Comparison of ENCODE assay signal across 1 cellular context in the genomic region with DNA sequence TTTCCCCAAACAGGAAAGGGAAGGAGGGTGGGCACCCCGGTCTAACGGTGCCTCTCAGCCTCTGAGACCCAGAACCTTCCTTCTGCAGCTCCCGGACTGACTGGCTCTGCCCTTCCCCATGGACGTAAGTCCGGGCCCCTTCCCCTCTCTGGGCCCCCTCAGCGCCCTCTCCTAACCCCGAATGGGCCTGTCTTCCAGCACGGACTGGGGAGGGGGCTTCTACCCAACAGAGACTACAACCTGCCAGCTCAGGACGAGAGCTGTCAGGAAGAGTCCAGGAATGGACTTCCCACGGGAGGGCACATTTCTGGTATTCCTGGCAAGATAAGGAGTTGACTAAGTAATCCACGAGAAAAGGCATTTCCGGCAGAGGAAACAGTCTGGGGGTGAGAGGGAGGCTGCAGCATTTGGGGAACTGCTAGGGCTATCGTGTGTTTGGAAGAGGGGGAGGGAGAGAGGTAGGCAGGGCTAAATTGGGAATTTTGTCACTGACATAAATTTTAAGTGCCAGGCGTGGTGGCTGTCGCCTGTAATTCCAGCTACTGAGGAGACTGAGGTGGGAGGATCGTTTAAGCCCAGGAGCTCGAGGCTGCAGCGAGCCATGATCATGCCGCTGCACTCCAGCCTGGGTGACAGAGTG.
TF ChIP-seq lines count a peak whose summit lies in the region.

No MANE protein-coding gene starts in this region.

TF ChIP-seq in HEK293, 187 proteins besides CTCF, POLR2A, EP300 and RAD21 (continued from another document):
- TF ChIP-seq ZNF692 (tag by site-specific recombination; IDR thresholded peaks at IDR 0.05) (peak; percentile 49), ZFP41 (tag by site-specific recombination; IDR thresholded peaks at IDR 0.05; ENCODE audit: borderline replicate concordance) (no peak), FEZF1 (tag by site-specific recombination; IDR thresholded peaks at IDR 0.05) (peak; percentile 16; the same call in 1 of the 2 replicates), KLF17 (tag by site-specific recombination; IDR thresholded peaks at IDR 0.05) (peak; percentile 93), OSR2 (tag by site-specific recombination; IDR thresholded peaks at IDR 0.05) (peak; percentile 92), HOXA7 (CRISPR knock-in tag; IDR thresholded peaks at IDR 0.05; ENCODE audit: borderline replicate concordance) (no peak), ZNF169 (tag by site-specific recombination; IDR thresholded peaks at IDR 0.05) (no peak), ZNF335 (tag by site-specific recombination; conservative IDR thresholded peaks at IDR 0.05) (peak; percentile 92), ZXDB (tag by site-specific recombination; IDR thresholded peaks at IDR 0.05) (peak; percentile 10), SP7 (tag by site-specific recombination; IDR thresholded peaks at IDR 0.05) (peak; percentile 80; the same call in 1 of the 2 replicates), ZNF777 (tag by site-specific recombination; IDR thresholded peaks at IDR 0.05; ENCODE audit: borderline replicate concordance) (peak; percentile 54; the same call in 1 of the 2 replicates), RBAK (tag by site-specific recombination; IDR thresholded peaks at IDR 0.05) (no peak), GLIS2 (tag by site-specific recombination; IDR thresholded peaks at IDR 0.05) (peak; percentile 36; the same call in 1 of the 2 replicates), ZNF19 (tag by site-specific recombination; IDR thresholded peaks at IDR 0.05; ENCODE audit: low read depth) (no peak), ZNF398 (tag by site-specific recombination; IDR thresholded peaks at IDR 0.05) (peak; percentile 94), PATZ1 (tag by site-specific recombination; IDR thresholded peaks at IDR 0.05) (peak; percentile 87), ZFHX2 (tag by site-specific recombination; conservative IDR thresholded peaks at IDR 0.05) (peak; percentile 78), ZNF621 (tag by site-specific recombination; IDR thresholded peaks at IDR 0.05) (peak; percentile 41; the same call in 1 of the 2 replicates), GLI2 (tag by site-specific recombination; IDR thresholded peaks at IDR 0.05; ENCODE audit: borderline replicate concordance, low read depth) (no peak), MZF1 (tag by site-specific recombination; IDR thresholded peaks at IDR 0.05; ENCODE audit: borderline replicate concordance) (peak; percentile 56; the same call in 1 of the 2 replicates), EGR2 (tag by site-specific recombination; IDR thresholded peaks at IDR 0.05; ENCODE audit: low read depth) (peak; percentile 85), SP2 (tag by site-specific recombination; IDR thresholded peaks at IDR 0.05) (peak; percentile 77), KLF7 (tag by site-specific recombination; IDR thresholded peaks at IDR 0.05; ENCODE audit: borderline replicate concordance) (0 out of 2 replicates have a peak, but pooled peaks have one; percentile 26), ZNF677 (tag by site-specific recombination; IDR thresholded peaks at IDR 0.05) (no peak), KLF16 (tag by site-specific recombination; IDR thresholded peaks at IDR 0.05) (peak; percentile 79), ZNF585B (tag by site-specific recombination; IDR thresholded peaks at IDR 0.05) (no peak), ZNF174 (tag by site-specific recombination; IDR thresholded peaks at IDR 0.05) (no peak), ZNF138 (tag by site-specific recombination; IDR thresholded peaks at IDR 0.05; ENCODE audit: borderline replicate concordance) (no peak), ZBTB8A (tag by site-specific recombination; IDR thresholded peaks at IDR 0.05) (peak; percentile 82), GLIS1 (tag by site-specific recombination; IDR thresholded peaks at IDR 0.05) (peak; percentile 23), ZNF341 (tag by site-specific recombination; IDR thresholded peaks at IDR 0.05; ENCODE audit: low read depth) (peak; percentile 99), ZNF768 (tag by site-specific recombination; IDR thresholded peaks at IDR 0.05) (no peak)
- TF ChIP-seq, protein P1, sequence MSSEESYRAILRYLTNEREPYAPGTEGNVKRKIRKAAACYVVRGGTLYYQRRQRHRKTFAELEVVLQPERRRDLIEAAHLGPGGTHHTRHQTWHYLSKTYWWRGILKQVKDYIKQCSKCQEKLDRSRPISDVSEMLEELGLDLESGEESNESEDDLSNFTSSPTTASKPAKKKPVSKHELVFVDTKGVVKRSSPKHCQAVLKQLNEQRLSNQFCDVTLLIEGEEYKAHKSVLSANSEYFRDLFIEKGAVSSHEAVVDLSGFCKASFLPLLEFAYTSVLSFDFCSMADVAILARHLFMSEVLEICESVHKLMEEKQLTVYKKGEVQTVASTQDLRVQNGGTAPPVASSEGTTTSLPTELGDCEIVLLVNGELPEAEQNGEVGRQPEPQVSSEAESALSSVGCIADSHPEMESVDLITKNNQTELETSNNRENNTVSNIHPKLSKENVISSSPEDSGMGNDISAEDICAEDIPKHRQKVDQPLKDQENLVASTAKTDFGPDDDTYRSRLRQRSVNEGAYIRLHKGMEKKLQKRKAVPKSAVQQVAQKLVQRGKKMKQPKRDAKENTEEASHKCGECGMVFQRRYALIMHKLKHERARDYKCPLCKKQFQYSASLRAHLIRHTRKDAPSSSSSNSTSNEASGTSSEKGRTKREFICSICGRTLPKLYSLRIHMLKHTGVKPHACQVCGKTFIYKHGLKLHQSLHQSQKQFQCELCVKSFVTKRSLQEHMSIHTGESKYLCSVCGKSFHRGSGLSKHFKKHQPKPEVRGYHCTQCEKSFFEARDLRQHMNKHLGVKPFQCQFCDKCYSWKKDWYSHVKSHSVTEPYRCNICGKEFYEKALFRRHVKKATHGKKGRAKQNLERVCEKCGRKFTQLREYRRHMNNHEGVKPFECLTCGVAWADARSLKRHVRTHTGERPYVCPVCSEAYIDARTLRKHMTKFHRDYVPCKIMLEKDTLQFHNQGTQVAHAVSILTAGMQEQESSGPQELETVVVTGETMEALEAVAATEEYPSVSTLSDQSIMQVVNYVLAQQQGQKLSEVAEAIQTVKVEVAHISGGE (tag by site-specific recombination; conservative IDR thresholded peaks at IDR 0.05; ENCODE audit: low read depth) = peak; percentile 48
- TF ChIP-seq, protein P2, sequence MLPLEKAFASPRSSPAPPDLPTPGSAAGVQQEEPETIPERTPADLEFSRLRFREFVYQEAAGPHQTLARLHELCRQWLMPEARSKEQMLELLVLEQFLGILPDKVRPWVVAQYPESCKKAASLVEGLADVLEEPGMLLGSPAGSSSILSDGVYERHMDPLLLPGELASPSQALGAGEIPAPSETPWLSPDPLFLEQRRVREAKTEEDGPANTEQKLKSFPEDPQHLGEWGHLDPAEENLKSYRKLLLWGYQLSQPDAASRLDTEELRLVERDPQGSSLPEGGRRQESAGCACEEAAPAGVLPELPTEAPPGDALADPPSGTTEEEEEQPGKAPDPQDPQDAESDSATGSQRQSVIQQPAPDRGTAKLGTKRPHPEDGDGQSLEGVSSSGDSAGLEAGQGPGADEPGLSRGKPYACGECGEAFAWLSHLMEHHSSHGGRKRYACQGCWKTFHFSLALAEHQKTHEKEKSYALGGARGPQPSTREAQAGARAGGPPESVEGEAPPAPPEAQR (tag by site-specific recombination; IDR thresholded peaks at IDR 0.05) = no peak
- TF ChIP-seq, protein P3, sequence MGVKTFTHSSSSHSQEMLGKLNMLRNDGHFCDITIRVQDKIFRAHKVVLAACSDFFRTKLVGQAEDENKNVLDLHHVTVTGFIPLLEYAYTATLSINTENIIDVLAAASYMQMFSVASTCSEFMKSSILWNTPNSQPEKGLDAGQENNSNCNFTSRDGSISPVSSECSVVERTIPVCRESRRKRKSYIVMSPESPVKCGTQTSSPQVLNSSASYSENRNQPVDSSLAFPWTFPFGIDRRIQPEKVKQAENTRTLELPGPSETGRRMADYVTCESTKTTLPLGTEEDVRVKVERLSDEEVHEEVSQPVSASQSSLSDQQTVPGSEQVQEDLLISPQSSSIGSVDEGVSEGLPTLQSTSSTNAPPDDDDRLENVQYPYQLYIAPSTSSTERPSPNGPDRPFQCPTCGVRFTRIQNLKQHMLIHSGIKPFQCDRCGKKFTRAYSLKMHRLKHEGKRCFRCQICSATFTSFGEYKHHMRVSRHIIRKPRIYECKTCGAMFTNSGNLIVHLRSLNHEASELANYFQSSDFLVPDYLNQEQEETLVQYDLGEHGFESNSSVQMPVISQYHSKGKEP (tag by site-specific recombination; IDR thresholded peaks at IDR 0.05) = peak; percentile 38; the same call in 1 of the 2 replicates
- TF ChIP-seq, protein P4, sequence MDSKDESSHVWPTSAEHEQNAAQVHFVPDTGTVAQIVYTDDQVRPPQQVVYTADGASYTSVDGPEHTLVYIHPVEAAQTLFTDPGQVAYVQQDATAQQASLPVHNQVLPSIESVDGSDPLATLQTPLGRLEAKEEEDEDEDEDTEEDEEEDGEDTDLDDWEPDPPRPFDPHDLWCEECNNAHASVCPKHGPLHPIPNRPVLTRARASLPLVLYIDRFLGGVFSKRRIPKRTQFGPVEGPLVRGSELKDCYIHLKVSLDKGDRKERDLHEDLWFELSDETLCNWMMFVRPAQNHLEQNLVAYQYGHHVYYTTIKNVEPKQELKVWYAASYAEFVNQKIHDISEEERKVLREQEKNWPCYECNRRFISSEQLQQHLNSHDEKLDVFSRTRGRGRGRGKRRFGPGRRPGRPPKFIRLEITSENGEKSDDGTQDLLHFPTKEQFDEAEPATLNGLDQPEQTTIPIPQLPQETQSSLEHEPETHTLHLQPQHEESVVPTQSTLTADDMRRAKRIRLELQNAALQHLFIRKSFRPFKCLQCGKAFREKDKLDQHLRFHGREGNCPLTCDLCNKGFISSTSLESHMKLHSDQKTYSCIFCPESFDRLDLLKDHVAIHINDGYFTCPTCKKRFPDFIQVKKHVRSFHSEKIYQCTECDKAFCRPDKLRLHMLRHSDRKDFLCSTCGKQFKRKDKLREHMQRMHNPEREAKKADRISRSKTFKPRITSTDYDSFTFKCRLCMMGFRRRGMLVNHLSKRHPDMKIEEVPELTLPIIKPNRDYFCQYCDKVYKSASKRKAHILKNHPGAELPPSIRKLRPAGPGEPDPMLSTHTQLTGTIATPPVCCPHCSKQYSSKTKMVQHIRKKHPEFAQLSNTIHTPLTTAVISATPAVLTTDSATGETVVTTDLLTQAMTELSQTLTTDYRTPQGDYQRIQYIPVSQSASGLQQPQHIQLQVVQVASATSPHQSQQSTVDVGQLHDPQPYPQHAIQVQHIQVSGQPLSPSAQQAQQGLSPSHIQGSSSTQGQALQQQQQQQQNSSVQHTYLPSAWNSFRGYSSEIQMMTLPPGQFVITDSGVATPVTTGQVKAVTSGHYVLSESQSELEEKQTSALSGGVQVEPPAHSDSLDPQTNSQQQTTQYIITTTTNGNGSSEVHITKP (tag by site-specific recombination; IDR thresholded peaks at IDR 0.05) = peak; percentile 89
TF ChIP-seq in HEK293: peak in this region for 35.
